ENCODE assay signal across 11 cellular contexts in genomic region chr9:96376926-96377874, GRCh38. TPM values are rescaled to one million over a fixed set of nuclear protein-coding genes. Genes with fewer than 3 reads are reported as not detected.
DNase-seq lines count a peak whose midpoint lies in the region; ATAC-seq and TF ChIP-seq lines count a peak whose summit lies in the region.
"Had no signal": no experiment of that assay in that cellular context is flagged by ENCODE, and none has a peak within 500 bp of the region (broad histone marks: within the 10 kb centered on the region; RNA-seq: fewer than 3 reads in every experiment).

No MANE protein-coding gene starts in this region.

- TF ChIP-seq CTCF in astrocyte of the cerebellum (IDR thresholded peaks at IDR 0.05; ENCODE audit: low read depth, low read length, missing control alignments), result no peak
- no peak for TF ChIP-seq CTCF in GM10266 (IDR thresholded peaks at IDR 0.05; ENCODE audit: control insufficient read depth, insufficient read depth, low read depth, missing control alignments)

- H3K4me3 ChIP-seq in astrocyte of the cerebellum (ENCODE audit: low read depth, low read length), result no peak overlapping the region

- peaks cover 17% of the 10 kb centered on the region for H3K4me1 Mint-ChIP-seq in activated naive CD8-positive, alpha-beta T cell treated with anti-CD3 and anti-CD28 coated beads, Interleukin-2, amount 10 ng/mL, durations not matched to agents 7 days and 5 days
- peaks cover 16% of the 10 kb centered on the region for H3K4me1 Mint-ChIP-seq in activated naive CD8-positive, alpha-beta T cell treated with anti-CD3 and anti-CD28 coated beads for 36 hours

- H3K36me3 Mint-ChIP-seq in activated naive CD8-positive, alpha-beta T cell treated with anti-CD3 and anti-CD28 coated beads, Interleukin-2, amount 10 ng/mL, durations not matched to agents 7 days and 5 days, result peaks cover 18% of the 10 kb centered on the region
- peaks cover 1% of the 10 kb centered on the region for H3K36me3 Mint-ChIP-seq in activated naive CD8-positive, alpha-beta T cell treated with anti-CD3 and anti-CD28 coated beads for 36 hours

- no peak overlapping the region for H3K4me3 Mint-ChIP-seq in activated naive CD8-positive, alpha-beta T cell treated with anti-CD3 and anti-CD28 coated beads, Interleukin-2, amount 10 ng/mL, durations not matched to agents 7 days and 5 days
- H3K4me3 Mint-ChIP-seq in activated naive CD8-positive, alpha-beta T cell treated with anti-CD3 and anti-CD28 coated beads for 36 hours, result no peak overlapping the region
- H3K4me3 Mint-ChIP-seq: B cell had no signal

- ATAC-seq in activated naive CD8-positive, alpha-beta T cell treated with anti-CD3 and anti-CD28 coated beads, Interleukin-2, amount 10 ng/mL, durations not matched to agents 7 days and 5 days (ENCODE audit: low read depth), result no peak
- ATAC-seq in GM18511 (IDR thresholded peaks at IDR 0.05; ENCODE audit: unreplicated experiment) (no peak), HG03175 (IDR thresholded peaks at IDR 0.05; ENCODE audit: unreplicated experiment) (no peak)

- peak overlapping the region; percentile 66 for H3K27ac Mint-ChIP-seq in activated naive CD8-positive, alpha-beta T cell treated with anti-CD3 and anti-CD28 coated beads, Interleukin-2, amount 10 ng/mL, durations not matched to agents 7 days and 5 days
- no peak overlapping the region for H3K27ac Mint-ChIP-seq in activated naive CD8-positive, alpha-beta T cell treated with anti-CD3 and anti-CD28 coated beads for 36 hours
- H3K27ac Mint-ChIP-seq: B cell had no signal

- H3K27me3 Mint-ChIP-seq in activated naive CD8-positive, alpha-beta T cell treated with anti-CD3 and anti-CD28 coated beads, Interleukin-2, amount 10 ng/mL, durations not matched to agents 7 days and 5 days, result no peaks in the 10 kb centered on the region
- H3K27me3 Mint-ChIP-seq in activated naive CD8-positive, alpha-beta T cell treated with anti-CD3 and anti-CD28 coated beads for 36 hours, result no peaks in the 10 kb centered on the region
- H3K27me3 Mint-ChIP-seq: B cell had no signal

- H3K9me3 Mint-ChIP-seq in activated naive CD8-positive, alpha-beta T cell treated with anti-CD3 and anti-CD28 coated beads, Interleukin-2, amount 10 ng/mL, durations not matched to agents 7 days and 5 days, result no peaks in the 10 kb centered on the region
- no peaks in the 10 kb centered on the region for H3K9me3 Mint-ChIP-seq in activated naive CD8-positive, alpha-beta T cell treated with anti-CD3 and anti-CD28 coated beads for 36 hours

- POLR2A ChIA-PET in activated naive CD8-positive, alpha-beta T cell treated with anti-CD3 and anti-CD28 coated beads, Interleukin-2, amount 10 ng/mL, durations not matched to agents 7 days and 5 days (lab: Charles Lee), result no interaction called here

- DNase-seq in activated naive CD8-positive, alpha-beta T cell treated with anti-CD3 and anti-CD28 coated beads, Interleukin-2, amount 10 ng/mL, durations not matched to agents 7 days and 5 days, result no peak
- no peak for DNase-seq in activated naive CD8-positive, alpha-beta T cell treated with anti-CD3 and anti-CD28 coated beads for 36 hours
- DNase-seq in astrocyte of the cerebellum (ENCODE audit: low read depth) (peak; percentile 81), kidney glomerular epithelial cell (lab: John Stamatoyannopoulos, UW) (peak; percentile 73), GM10266 (ENCODE audit: extremely low spot score) (no peak), occipital lobe (lab: John Stamatoyannopoulos, UW) (no peak)
- DNase-seq: activated CD4-positive, alpha-beta T cell treated with anti-CD3 and anti-CD28 coated beads, Interleukin-2, amount 50 U/mL, for 1 hour; NCI-H526 had no signal

- in situ Hi-C loops in astrocyte of the cerebellum (cut with HindIII; ENCODE audit: low sequenced_read_pairs), result no loop called here

RNA-seq across cellular contexts. Expression of gene SLC35D2, which starts 6.3 kb away (rescaled TPM):
- 10 to 100 TPM; 13.1 to 16.2 TPM for total RNA-seq in activated naive CD8-positive, alpha-beta T cell treated with anti-CD3 and anti-CD28 coated beads, Interleukin-2, amount 10 ng/mL, durations not matched to agents 7 days and 5 days
- total RNA-seq in activated naive CD8-positive, alpha-beta T cell treated with anti-CD3 and anti-CD28 coated beads for 36 hours, result 1 to 10 TPM in 1 of 2 experiments, under 1 TPM in 1; 0.80 to 1.5 TPM
- total RNA-seq in occipital lobe, result 2.2 TPM

RNA-seq across cellular contexts. Expression of gene ZNF367, which starts 41.0 kb away (rescaled TPM):
- 10 to 100 TPM; 26.0 to 27.3 TPM for total RNA-seq in activated naive CD8-positive, alpha-beta T cell treated with anti-CD3 and anti-CD28 coated beads, Interleukin-2, amount 10 ng/mL, durations not matched to agents 7 days and 5 days
- 10 to 100 TPM; 40.2 to 40.9 TPM for total RNA-seq in activated naive CD8-positive, alpha-beta T cell treated with anti-CD3 and anti-CD28 coated beads for 36 hours
- 3.3 TPM for total RNA-seq in occipital lobe

Comparison
In these comparisons a context has a peak if more than half of its experiments do, and no peak if none do; other contexts are left out.
1. DNase-seq: peak in astrocyte of the cerebellum (single experiment) and kidney glomerular epithelial cell (single experiment); none in activated naive CD8-positive, alpha-beta T cell treated with anti-CD3 and anti-CD28 coated beads, Interleukin-2, amount 10 ng/mL, durations not matched to agents 7 days and 5 days (single experiment), activated naive CD8-positive, alpha-beta T cell treated with anti-CD3 and anti-CD28 coated beads for 36 hours (single experiment), GM10266 (single experiment) and occipital lobe (single experiment).